18 cellular contexts compared by ENCODE assay signal in the genomic region with DNA sequence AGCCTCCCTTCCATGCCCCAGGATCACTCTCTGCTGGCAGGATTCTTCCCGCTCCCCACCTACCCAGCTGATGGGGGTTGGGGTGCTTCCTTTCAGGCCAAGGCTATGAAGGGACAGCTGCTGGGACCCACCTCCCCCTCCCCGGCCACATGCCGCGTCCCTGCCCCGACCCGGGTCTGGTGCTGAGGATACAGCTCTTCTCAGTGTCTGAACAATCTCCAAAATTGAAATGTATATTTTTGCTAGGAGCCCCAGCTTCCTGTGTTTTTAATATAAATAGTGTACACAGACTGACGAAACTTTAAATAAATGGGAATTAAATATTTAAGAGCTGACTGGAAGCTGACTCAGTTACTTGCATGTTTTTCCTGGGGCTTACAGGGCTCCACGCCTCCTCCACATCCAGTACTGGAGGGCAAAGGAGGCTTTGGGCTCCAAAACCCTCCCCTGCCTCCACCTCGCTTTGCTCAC. TPM values are rescaled to one million over a fixed set of nuclear protein-coding genes. Genes with fewer than 3 reads are reported as not detected.
DNase-seq lines count a peak whose midpoint lies in the region; ATAC-seq, FAIRE-seq and TF ChIP-seq lines count a peak whose summit lies in the region.
"Had no signal": no experiment of that assay in that cellular context is flagged by ENCODE, and none has a peak within 500 bp of the region (broad histone marks: within the 10 kb centered on the region; RNA-seq: fewer than 3 reads in every experiment).

No MANE protein-coding gene starts in this region.

- H3K27me3 ChIP-seq in BLaER1 (no peaks in the 10 kb centered on the region), MG63 (no peaks in the 10 kb centered on the region), H1 (replicated peaks in 1 of 4; ENCODE audit: control insufficient read depth in 3 of 4, extremely low read depth in 1 of 4, insufficient read depth in 3 of 4, low read length in 3 of 4) (no peaks in the 10 kb centered on the region), mesenchymal stem cell (ENCODE audit: control insufficient read depth in 1 of 2, insufficient read depth in 1 of 2, low read length in 2 of 2) (no peaks in the 10 kb centered on the region)
- H3K27me3 ChIP-seq: BE2C, thyroid gland had no signal

- H4K91ac ChIP-seq in H1 (replicated peaks; ENCODE audit: insufficient read length, low read length) (no peak overlapping the region), mesenchymal stem cell (ENCODE audit: low read length) (no peak overlapping the region)

- H3K23ac ChIP-seq in H1 (ENCODE audit: insufficient read length) (no peak overlapping the region), mesenchymal stem cell (ENCODE audit: low read length in 2 of 2) (no peak overlapping the region)

- H4K8ac ChIP-seq in H1 (ENCODE audit: extremely low read depth, insufficient read depth, low read length) (no peak overlapping the region), mesenchymal stem cell (ENCODE audit: low read length) (peak overlapping the region; percentile 35)

- H3K14ac ChIP-seq in H1 (ENCODE audit: insufficient read length) (no peak overlapping the region), mesenchymal stem cell (ENCODE audit: low read length in 2 of 2) (peak overlapping the region in 1 of 2 experiments; percentile 37)

- H3K4ac ChIP-seq in H1 (replicated peaks; ENCODE audit: insufficient read length, low read depth, low read length) (no peak overlapping the region), mesenchymal stem cell (ENCODE audit: low read depth in 1 of 2, low read length in 2 of 2) (peak overlapping the region in 1 of 2 experiments; percentile 46)

- H3K18ac ChIP-seq in H1 (ENCODE audit: extremely low read depth, low read length) (peak overlapping the region; percentile 78; the same call in 1 of the 2 replicates), mesenchymal stem cell (ENCODE audit: low read depth in 1 of 2, low read length in 2 of 2) (peak overlapping the region; percentile 1 to 31)

- H2BK15ac ChIP-seq in H1 (ENCODE audit: low read length) = peak overlapping the region; percentile 98; the same call in 1 of the 2 replicates
- H2BK15ac ChIP-seq in mesenchymal stem cell (ENCODE audit: low read depth, poor library complexity, severe bottlenecking) = peak overlapping the region; percentile 60

- WGBS in H1 (ENCODE audit: extremely low coverage in 1 of 2, insufficient coverage in 1 of 2, insufficient read length in 1 of 2, insufficient replicate concordance in 2 of 2, low coverage in 1 of 2, low lambda C conversion rate in 2 of 2, missing lambda C conversion rate in 1 of 2), 2 experiments = 66% methylated on average over 8 of the region's 9 CpGs; no CpG with 5 or more reads in 1 of the 2 experiments
- 48% methylated on average over 5 of the region's 9 CpGs for WGBS in mesenchymal stem cell

- H2AK5ac ChIP-seq in H1 (ENCODE audit: low read depth, low read length) = no peak overlapping the region
- H2AK5ac ChIP-seq in mesenchymal stem cell (ENCODE audit: low read length, severe bottlenecking) = no peak overlapping the region

- TF ChIP-seq POLR2A in H1 (IDR thresholded peaks at IDR 0.05; ENCODE audit: control extremely low read depth in 1 of 2, low read depth in 2 of 2, low read length in 2 of 2) = no peak

- H3K9me3 ChIP-seq in BLaER1 = peaks cover 37% of the 10 kb centered on the region
- H3K9me3 ChIP-seq in MG63 = peaks cover 9% of the 10 kb centered on the region
- no peaks in the 10 kb centered on the region for H3K9me3 ChIP-seq in H1 (ENCODE audit: insufficient read depth in 2 of 2, low read depth in 1 of 2, low read length in 1 of 2)
- H3K9me3 ChIP-seq in mesenchymal stem cell (ENCODE audit: control insufficient read depth, low read length) = peaks cover 15% of the 10 kb centered on the region
- H3K9me3 ChIP-seq: BE2C, thyroid gland had no signal

- no peak overlapping the region for H3K4me2 ChIP-seq in BLaER1
- H3K4me2 ChIP-seq in H1 (ENCODE audit: insufficient read depth in 1 of 2, low read depth in 2 of 2, low read length in 2 of 2) = 0 out of 4 replicates have a peak overlapping the region, but pooled peaks of 1 of the 2 experiments have one; percentile 7
- no peak overlapping the region for H3K4me2 ChIP-seq in mesenchymal stem cell (ENCODE audit: low read length, poor library complexity, severe bottlenecking)

- H2BK20ac ChIP-seq in H1 (ENCODE audit: low read length) = peak overlapping the region; percentile 43; the same call in 1 of the 2 replicates

- H3K4me1 ChIP-seq in BLaER1 = peaks cover 28% of the 10 kb centered on the region
- peaks cover 6 to 28% (median 16%) of the 10 kb centered on the region in 4 experiments for H3K4me1 ChIP-seq in H1 (replicated peaks in 1 of 4; ENCODE audit: control insufficient read depth in 3 of 4, insufficient read depth in 4 of 4, low read length in 3 of 4)
- H3K4me1 ChIP-seq in mesenchymal stem cell (ENCODE audit: control insufficient read depth, insufficient read depth, low read depth, low read length) = peaks cover 38% of the 10 kb centered on the region
- H3K4me1 ChIP-seq: BE2C, parathyroid adenoma, thyroid gland had no signal

- POLR2A ChIA-PET in H1 (lab: Charles Lee; ENCODE audit: partially characterized antibody) = interaction anchor here (1.0 to 2.0 kb wide), 5 partner anchors 9 to 93 kb away, joined by 3 to 6 read pairs (median 3); no protein-coding TSS in a partner anchor

- H2BK12ac ChIP-seq in H1 (ENCODE audit: low read depth, low read length) (peak overlapping the region; percentile 90; the same call in 1 of the 2 replicates), mesenchymal stem cell (ENCODE audit: low read length in 2 of 2) (no peak overlapping the region)

- intact Hi-C loops in Right ventricle myocardium superior (cut with DNase I) = no loop called here

- CTCF ChIA-PET in H1 (lab: Charles Lee; ENCODE audit: partially characterized antibody) = interaction anchor here (0.7 to 15.8 kb wide), 16 partner anchors 8 to 141 kb away, joined by 3 to 138 read pairs (median 6); partner anchors contain the start of gene PPARD

- no peak for TF ChIP-seq RAD21 in H1 (IDR thresholded peaks at IDR 0.05 in 1 of 2, conservative IDR thresholded peaks at IDR 0.05 in 1 of 2; ENCODE audit: low read depth in 2 of 2, low read length in 2 of 2)

- no peak overlapping the region for H2BK120ac ChIP-seq in H1 (replicated peaks; ENCODE audit: low read depth, low read length)
- H2BK120ac ChIP-seq in mesenchymal stem cell (ENCODE audit: low read depth, low read length) = no peak overlapping the region

- no peak for TF ChIP-seq CTCF in H1 (IDR thresholded peaks at IDR 0.05; ENCODE audit: control extremely low read depth in 1 of 3, insufficient read depth in 1 of 3, low read depth in 1 of 3, low read length in 3 of 3)

- peak overlapping the region; percentile 87; the same call in 1 of the 2 replicates for H3K27ac ChIP-seq in BLaER1
- 0 out of 2 replicates have a peak overlapping the region, but pooled peaks have one; percentile 52 for H3K27ac ChIP-seq in H1 (ENCODE audit: low read depth, low read length)
- H3K27ac ChIP-seq in mesenchymal stem cell (ENCODE audit: low read length, poor library complexity, severe bottlenecking) = peak overlapping the region; percentile 21
- H3K27ac ChIP-seq: parathyroid adenoma, SK-N-MC, thyroid gland had no signal

- H3K4me3 ChIP-seq in BLaER1 (no peak overlapping the region), MG63 (no peak overlapping the region), H1 (ENCODE audit: extremely low read depth in 1 of 4, insufficient read depth in 2 of 4, low read depth in 3 of 4, low read length in 4 of 4) (no peak overlapping the region), mesenchymal stem cell (ENCODE audit: insufficient read depth in 1 of 2, low read depth in 1 of 2, low read length in 2 of 2) (no peak overlapping the region)
- H3K4me3 ChIP-seq: SK-N-MC, thyroid gland had no signal

- H3K23me2 ChIP-seq in H1 (ENCODE audit: low read depth, low read length) = no peaks in the 10 kb centered on the region

- H2AFZ ChIP-seq in H1 (ENCODE audit: low read length) (no peak overlapping the region), mesenchymal stem cell (ENCODE audit: low read depth, low read length) (no peak overlapping the region)
- H2AFZ ChIP-seq: parathyroid adenoma had no signal

- H3K79me1 ChIP-seq in H1 (ENCODE audit: low read depth, low read length) = no peaks in the 10 kb centered on the region
- no peaks in the 10 kb centered on the region for H3K79me1 ChIP-seq in mesenchymal stem cell (replicated peaks; ENCODE audit: low read length, poor library complexity, severe bottlenecking)

- H3K56ac ChIP-seq in H1 (replicated peaks; ENCODE audit: insufficient read length, low read depth, low read length) = no peak overlapping the region

- no peak for FAIRE-seq in H1 (lab: Jason Lieb, UNC)
- FAIRE-seq in frontal cortex (lab: Jason Lieb, UNC) = no peak
- FAIRE-seq: colon had no signal

- ATAC-seq in Right ventricle myocardium superior (ENCODE audit: poor library complexity) (no peak), GM19023 (IDR thresholded peaks at IDR 0.05; ENCODE audit: unreplicated experiment) (no peak), GM18520 (IDR thresholded peaks at IDR 0.05; ENCODE audit: unreplicated experiment) (no peak)

- H2BK5ac ChIP-seq in H1 (ENCODE audit: low read depth, low read length) = peak overlapping the region; percentile 78; the same call in 1 of the 2 replicates
- H2BK5ac ChIP-seq in mesenchymal stem cell (ENCODE audit: low read depth, low read length, poor library complexity, severe bottlenecking) = no peak overlapping the region

- H4K20me1 ChIP-seq in BLaER1 (no peaks in the 10 kb centered on the region), H1 (replicated peaks in 1 of 2; ENCODE audit: control insufficient read depth in 1 of 2, insufficient read depth in 2 of 2, low read length in 2 of 2) (no peaks in the 10 kb centered on the region)

- no peak overlapping the region for H4K5ac ChIP-seq in H1 (ENCODE audit: insufficient read length, low read depth, low read length)

- no peaks in the 10 kb centered on the region for H3K79me2 ChIP-seq in H1 (ENCODE audit: control insufficient read depth in 1 of 2, insufficient read depth in 2 of 2, low read length in 2 of 2)
- H3K79me2 ChIP-seq: parathyroid adenoma had no signal

- no peak for TF ChIP-seq EP300 in H1 (IDR thresholded peaks at IDR 0.05; ENCODE audit: borderline replicate concordance in 1 of 2, low read depth in 2 of 2, low read length in 2 of 2)

- H3K36me3 ChIP-seq in BLaER1 = peaks cover 56% of the 10 kb centered on the region
- peaks cover 65% of the 10 kb centered on the region for H3K36me3 ChIP-seq in MG63
- H3K36me3 ChIP-seq in H1 (ENCODE audit: control insufficient read depth in 2 of 4, insufficient read depth in 4 of 4, low read length in 3 of 4) = 0 out of 8 replicates have a peak, but pooled peaks cover 0 to 4% (median 0%) of the 10 kb centered on the region in 4 experiments
- peaks cover 29 to 42% of the 10 kb centered on the region in 2 experiments for H3K36me3 ChIP-seq in mesenchymal stem cell (ENCODE audit: control insufficient read depth in 1 of 2, insufficient read depth in 2 of 2, low read depth in 1 of 2, low read length in 2 of 2)

- H3K9ac ChIP-seq in BLaER1 (no peak overlapping the region), H1 (replicated peaks in 1 of 4; ENCODE audit: extremely low read depth in 1 of 4, low read depth in 3 of 4, low read length in 3 of 4) (no peak overlapping the region; a peak in 1 of 7 replicates), mesenchymal stem cell (ENCODE audit: low read length) (no peak overlapping the region)
- H3K9ac ChIP-seq: parathyroid adenoma had no signal

- peak; percentile 79 for DNase-seq in MG63
- DNase-seq in H1 (ENCODE audit: low read depth in 1 of 2, low spot score in 2 of 2) = no peak
- DNase-seq in mesenchymal stem cell = peak; percentile 41
- DNase-seq in Right ventricle myocardium superior = no peak
- no peak for DNase-seq in frontal cortex (ENCODE audit: low spot score in 2 of 2)
- DNase-seq: activated CD4-positive, CD25-positive, alpha-beta regulatory T cell; BE2C; DMS53; foreskin melanocyte; NCI-H1417; NCI-H2227 treated with DMSO at 0.1 percent for 48 hours; thyroid gland had no signal

RNA-seq across cellular contexts. Expression of gene FANCE, which starts 24.3 kb away (rescaled TPM):
- 20.1 and 28.0 TPM in 2 replicates for total RNA-seq in MG63 (2014; rRNA removed; shearing (Covaris generic); ENCODE audit: low replicate concordance)
- 16.1 and 16.4 TPM in 2 replicates for total RNA-seq in H1 (2021; fragmentation: NEBNext Ultra II Directional; extraction: Animal tissue kit (Norgen Biotek cat#: 25700))
- polyA plus RNA-seq in H1 (2011; rRNA removed) = 17.0 and 19.2 TPM in 2 replicates
- polyA plus RNA-seq in H1 (2011; cell fraction: cytosol; rRNA removed) = 19.6 TPM
- polyA plus RNA-seq in H1 (2011; cell fraction: nucleus; rRNA removed) = 21.5 TPM
- 11.7 to 17.9 TPM (median 16.0 TPM) in 4 replicates for polyA plus RNA-seq in H1 (2012, experiment 1 of 2)
- 22.8 TPM for polyA plus RNA-seq in H1 (2012, experiment 2 of 2)
- polyA plus RNA-seq in H1 (2013, experiment 1 of 2) = 8.4 TPM
- 8.7 TPM for polyA plus RNA-seq in H1 (2013, experiment 2 of 2)
- 17.3 and 24.8 TPM in 2 replicates for polyA minus RNA-seq in H1 (2011; rRNA and poly(A)+ RNA removed)
- polyA minus RNA-seq in H1 (2011; cell fraction: cytosol; rRNA and poly(A)+ RNA removed) = 15.8 TPM
- 8.3 TPM for polyA minus RNA-seq in H1 (2011; cell fraction: nucleus; rRNA and poly(A)+ RNA removed)
- 2.3 TPM for polyA plus RNA-seq in mesenchymal stem cell (2013, experiment 1 of 2)
- polyA plus RNA-seq in mesenchymal stem cell (2013, experiment 2 of 2) = 2.3 TPM
- 3.4 TPM for total RNA-seq in Right ventricle myocardium superior
- total RNA-seq in frontal cortex = 14.3 TPM

RNA-seq across cellular contexts. Expression of gene RPL10A, which starts 40.3 kb away (rescaled TPM):
- 1,962 and 2,782 TPM in 2 replicates for total RNA-seq in MG63 (2014; rRNA removed; shearing (Covaris generic); ENCODE audit: low replicate concordance)
- 1,893 and 1,923 TPM in 2 replicates for total RNA-seq in H1 (2021; fragmentation: NEBNext Ultra II Directional; extraction: Animal tissue kit (Norgen Biotek cat#: 25700))
- 2,801 and 2,948 TPM in 2 replicates for polyA plus RNA-seq in H1 (2011; rRNA removed)
- polyA plus RNA-seq in H1 (2011; cell fraction: cytosol; rRNA removed) = 3,231 TPM
- 2,819 TPM for polyA plus RNA-seq in H1 (2011; cell fraction: nucleus; rRNA removed)
- 2,565 to 3,012 TPM (median 2,684 TPM) in 4 replicates for polyA plus RNA-seq in H1 (2012, experiment 1 of 2)
- 2,057 TPM for polyA plus RNA-seq in H1 (2012, experiment 2 of 2)
- 2,379 TPM for polyA plus RNA-seq in H1 (2013, experiment 1 of 2)
- 2,280 TPM for polyA plus RNA-seq in H1 (2013, experiment 2 of 2)
- 958 and 1,373 TPM in 2 replicates for polyA minus RNA-seq in H1 (2011; rRNA and poly(A)+ RNA removed)
- polyA minus RNA-seq in H1 (2011; cell fraction: cytosol; rRNA and poly(A)+ RNA removed) = 907 TPM
- 793 TPM for polyA minus RNA-seq in H1 (2011; cell fraction: nucleus; rRNA and poly(A)+ RNA removed)
- polyA plus RNA-seq in mesenchymal stem cell (2013, experiment 1 of 2) = 1,727 TPM
- polyA plus RNA-seq in mesenchymal stem cell (2013, experiment 2 of 2) = 1,711 TPM
- total RNA-seq in Right ventricle myocardium superior (535 TPM), frontal cortex (1,604 TPM)

Comparison
In these comparisons a context has a peak if more than half of its experiments do, and no peak if none do; other contexts are left out.
1. H3K27ac ChIP-seq: peak in every context shown above with its lines; median percentile 87 in BLaER1; 52 in H1; 21 in mesenchymal stem cell.
2. DNase-seq: peak in MG63 (single experiment) and mesenchymal stem cell (single experiment); none in H1 (0 of 2), Right ventricle myocardium superior (single experiment) and frontal cortex (0 of 2).